30 cellular contexts compared by ENCODE assay signal in genomic region chr1:106756752-106757151, GRCh38.
"Had no signal": no experiment of that assay in that cellular context is flagged by ENCODE, and none has a peak within 500 bp of the region (broad histone marks: within the 10 kb centered on the region; RNA-seq: fewer than 3 reads in every experiment).

No MANE protein-coding gene starts in this region.

- H3K9me3 ChIP-seq: esophagus squamous epithelium, heart right ventricle, lower lobe of right lung, mucosa of descending colon, neutrophil, pancreas, right lobe of liver, suprapubic skin, transverse colon, upper lobe of right lung, uterus had no signal

- H3K4me3 ChIP-seq: esophagus squamous epithelium, heart right ventricle, lower lobe of right lung, mucosa of descending colon, pancreas, right lobe of liver, smooth muscle cell, suprapubic skin, transverse colon, upper lobe of right lung, uterus had no signal

- H3K27me3 ChIP-seq: esophagus squamous epithelium, heart right ventricle, neutrophil, pancreas, right lobe of liver, suprapubic skin, transverse colon, upper lobe of right lung, uterus had no signal

- DNase-seq: cortex of kidney; effector memory CD8-positive, alpha-beta T cell; erythroblast; esophagus squamous epithelium; foreskin melanocyte; glutamatergic neuron; heart right ventricle; hippocampal formation; immature natural killer cell; left ventricle myocardium superior; lower lobe of right lung; mucosa of descending colon; naive B cell; pancreas; right lobe of liver; stimulated activated CD4-positive, alpha-beta T cell treated with anti-CD3 and anti-CD28 coated beads, Interleukin-12 subunit alpha, Interleukin-12 subunit beta, amount 100 ng/mL, for 4 hours; stimulated activated CD4-positive, alpha-beta T cell treated with anti-CD3 and anti-CD28 coated beads, Interleukin-1b, Interleukin-23, amount 100 ng/mL, for 48 hours; stimulated activated CD4-positive, alpha-beta T cell treated with anti-CD3 and anti-CD28 coated beads, Interleukin-4, amount 100 ng/mL, for 1 hour; stimulated activated CD8-positive, alpha-beta memory T cell treated with anti-CD3 and anti-CD28 coated beads, Interleukin-4, amount 100 ng/mL, for 48 hours; stimulated activated naive CD4-positive, alpha-beta T cell; stimulated activated naive CD8-positive, alpha-beta T cell treated with anti-CD3 and anti-CD28 coated beads, Interleukin-15, amount 100 ng/mL, for 72 hours; transverse colon; upper lobe of right lung; uterus had no signal

- H3K36me3 ChIP-seq: esophagus squamous epithelium, heart right ventricle, lower lobe of right lung, neutrophil, pancreas, right lobe of liver, suprapubic skin, transverse colon, upper lobe of right lung, uterus had no signal

- ATAC-seq: effector memory CD8-positive, alpha-beta T cell; heart right ventricle; left ventricle myocardium superior; lower lobe of right lung; mucosa of descending colon; natural killer cell treated with Interleukin-12 subunit alpha and Interleukin-12 subunit beta and Interleukin-15 and Interleukin-18, amount 100 ng/mL, for 72 hours; pancreas; right lobe of liver; stimulated activated naive CD8-positive, alpha-beta T cell treated with anti-CD3 and anti-CD28 coated beads, Interleukin-15, amount 100 ng/mL, for 72 hours; upper lobe of right lung had no signal

- FAIRE-seq: endometrium, keratinocyte, pancreas had no signal

- H3K4me2 ChIP-seq: smooth muscle cell had no signal

- H3K27ac ChIP-seq: esophagus squamous epithelium, heart right ventricle, lower lobe of right lung, neutrophil, pancreas, right lobe of liver, suprapubic skin, transverse colon, upper lobe of right lung, uterus had no signal

- H3K4me1 ChIP-seq: esophagus squamous epithelium, heart right ventricle, lower lobe of right lung, pancreas, right lobe of liver, suprapubic skin, transverse colon, upper lobe of right lung, uterus had no signal
